ENCODE assay signal across 35 cellular contexts in the genomic region with DNA sequence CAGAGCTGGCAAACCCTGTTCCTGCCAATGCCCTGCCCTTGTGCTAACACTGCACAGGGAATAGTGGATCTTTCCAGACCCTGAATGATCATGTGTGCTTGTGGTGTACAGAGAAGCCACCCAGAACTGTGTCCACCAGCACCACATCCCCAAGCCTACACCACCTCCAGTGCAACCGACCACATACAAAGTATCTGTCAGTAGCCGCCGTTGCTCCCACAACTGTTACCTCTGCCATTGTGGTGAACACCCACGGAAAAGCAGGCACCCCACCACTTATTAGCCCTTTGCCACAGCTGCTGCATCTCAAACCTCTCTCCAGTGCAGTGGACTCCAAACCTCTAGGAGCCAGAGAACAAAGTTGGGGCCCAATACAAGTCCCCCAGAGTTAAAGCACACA.
"Had no signal": no experiment of that assay in that cellular context is flagged by ENCODE, and none has a peak within 500 bp of the region (broad histone marks: within the 10 kb centered on the region; RNA-seq: fewer than 3 reads in every experiment).

No MANE protein-coding gene starts in this region.

- H3K27me3 ChIP-seq: ascending aorta, cardiac muscle cell had no signal

- DNase-seq: activated B cell treated with CpG ODN at 0.5 μM for 24 hours; activated CD4-positive, alpha-beta memory T cell treated with anti-CD3 and anti-CD28 coated beads, Interleukin-2, amount 10 ng/mL, durations not matched to agents 7 days and 5 days; activated CD4-positive, alpha-beta T cell treated with anti-CD3 and anti-CD28 coated beads for 4 hours; activated CD4-positive, alpha-beta T cell treated with anti-CD3 and anti-CD28 coated beads, Interleukin-2, amount 10 ng/mL, durations not matched to agents 7 days and 5 days; activated CD4-positive, alpha-beta T cell treated with anti-CD3 and anti-CD28 coated beads, Interleukin-2, amount 50 U/mL, for 48 hours; activated CD4-positive, CD25-positive, alpha-beta regulatory T cell treated with anti-CD3 and anti-CD28 coated beads, Interleukin-2, amount 50 U/mL, for 72 hours; activated CD8-positive, alpha-beta memory T cell treated with anti-CD3 and anti-CD28 coated beads for 24 hours; activated CD8-positive, alpha-beta memory T cell treated with anti-CD3 and anti-CD28 coated beads, Interleukin-2, amount 10 ng/mL, durations not matched to agents 7 days and 5 days; activated CD8-positive, alpha-beta memory T cell treated with anti-CD3 and anti-CD28 coated beads, Interleukin-2, amount 50 U/mL, for 48 hours; activated CD8-positive, alpha-beta T cell treated with anti-CD3 and anti-CD28 coated beads, Interleukin-2, amount 10 ng/mL, durations not matched to agents 7 days and 5 days; activated effector memory CD4-positive, alpha-beta T cell treated with Interleukin-2 at 50 U/mL for 16 hours; activated gamma-delta T cell; activated naive CD4-positive, alpha-beta T cell treated with anti-CD3 and anti-CD28 coated beads, Interleukin-2, amount 10 ng/mL, durations not matched to agents 7 days and 5 days; activated naive CD4-positive, alpha-beta T cell treated with Interleukin-2 at 50 U/mL for 16 hours; activated naive CD8-positive, alpha-beta T cell treated with anti-CD3 and anti-CD28 coated beads, Interleukin-2, amount 10 ng/mL, durations not matched to agents 7 days and 5 days; activated naive CD8-positive, alpha-beta T cell treated with anti-CD3 and anti-CD28 coated beads, Interleukin-2, amount 50 U/mL, for 24 hours; activated T-cell treated with anti-CD3 and anti-CD28 coated beads, Interleukin-2, amount 50 U/mL, for 24 hours; activated T-cell treated with anti-CD3 and anti-CD28 coated beads, Interleukin-2, amount 50 U/mL, for 48 hours; amygdala; anterior cingulate cortex; caudate nucleus; cerebellar nuclear complex; T-helper 1 cell; T-helper 2 cell; T-helper 9 cell had no signal

- H3K27ac Mint-ChIP-seq: activated B cell treated with CpG ODN at 0.5 μM for 24 hours; activated CD4-positive, alpha-beta memory T cell treated with anti-CD3 and anti-CD28 coated beads, Interleukin-2, amount 10 ng/mL, durations not matched to agents 7 days and 5 days; activated CD4-positive, alpha-beta T cell treated with anti-CD3 and anti-CD28 coated beads, Interleukin-2, amount 10 ng/mL, durations not matched to agents 7 days and 5 days; activated CD8-positive, alpha-beta memory T cell treated with anti-CD3 and anti-CD28 coated beads, Interleukin-2, amount 10 ng/mL, durations not matched to agents 7 days and 5 days; activated CD8-positive, alpha-beta T cell treated with anti-CD3 and anti-CD28 coated beads, Interleukin-2, amount 10 ng/mL, durations not matched to agents 7 days and 5 days; activated naive CD4-positive, alpha-beta T cell treated with anti-CD3 and anti-CD28 coated beads, Interleukin-2, amount 10 ng/mL, durations not matched to agents 7 days and 5 days; activated naive CD4-positive, alpha-beta T cell treated with anti-CD3 and anti-CD28 coated beads, Interleukin-2, amount 50 U/mL, for 24 hours; activated naive CD8-positive, alpha-beta T cell; activated naive CD8-positive, alpha-beta T cell treated with anti-CD3 and anti-CD28 coated beads, Interleukin-2, amount 10 ng/mL, durations not matched to agents 7 days and 5 days; activated naive CD8-positive, alpha-beta T cell treated with anti-CD3 and anti-CD28 coated beads, Interleukin-2, amount 50 U/mL, for 24 hours; activated T-cell treated with anti-CD3 and anti-CD28 coated beads, Interleukin-2, amount 50 U/mL, for 24 hours; activated T-helper 2 cell treated with anti-CD3 and anti-CD28 coated beads, Interferon-gamma antibody, Interleukin-2, Interleukin-4, amounts not matched to agents 10 μg/mL and 5 μg/mL and 100 μg/mL, durations not matched to agents 14 hours and 24 hours and 36 hours; brain; T-helper 1 cell treated with Interleukin-12 subunit alpha and Interleukin-12 subunit beta and Interleukin-4 antibody, amounts not matched to agents 30 μg/mL and 1 μg/mL, for 36 hours; T-helper 2 cell treated with Interferon-gamma antibody and Interleukin-4, amounts not matched to agents 5 μg/mL and 100 μg/mL, for 36 hours had no signal

- H3K4me3 ChIP-seq: ascending aorta, cardiac muscle cell had no signal

- H3K4me1 Mint-ChIP-seq: activated B cell treated with CpG ODN at 0.5 μM for 24 hours; activated CD4-positive, alpha-beta memory T cell treated with anti-CD3 and anti-CD28 coated beads, Interleukin-2, amount 10 ng/mL, durations not matched to agents 7 days and 5 days; activated CD4-positive, alpha-beta T cell treated with anti-CD3 and anti-CD28 coated beads, Interleukin-2, amount 10 ng/mL, durations not matched to agents 7 days and 5 days; activated CD8-positive, alpha-beta memory T cell treated with anti-CD3 and anti-CD28 coated beads, Interleukin-2, amount 10 ng/mL, durations not matched to agents 7 days and 5 days; activated naive CD4-positive, alpha-beta T cell treated with anti-CD3 and anti-CD28 coated beads, Interleukin-2, amount 10 ng/mL, durations not matched to agents 7 days and 5 days; activated naive CD4-positive, alpha-beta T cell treated with anti-CD3 and anti-CD28 coated beads, Interleukin-2, amount 50 U/mL, for 24 hours; activated naive CD8-positive, alpha-beta T cell treated with anti-CD3 and anti-CD28 coated beads, Interleukin-2, amount 10 ng/mL, durations not matched to agents 7 days and 5 days; activated naive CD8-positive, alpha-beta T cell treated with anti-CD3 and anti-CD28 coated beads, Interleukin-2, amount 50 U/mL, for 24 hours; brain; central memory CD8-positive, alpha-beta T cell had no signal

- H3K27ac ChIP-seq: ascending aorta, cardiac muscle cell, VCaP had no signal

- H3K36me3 ChIP-seq: ascending aorta, cardiac muscle cell had no signal

- H3K4me1 ChIP-seq: ascending aorta had no signal

- H3K36me3 Mint-ChIP-seq: activated CD8-positive, alpha-beta memory T cell treated with anti-CD3 and anti-CD28 coated beads, Interleukin-2, amount 10 ng/mL, durations not matched to agents 7 days and 5 days; activated naive CD4-positive, alpha-beta T cell treated with anti-CD3 and anti-CD28 coated beads, Interleukin-2, amount 10 ng/mL, durations not matched to agents 7 days and 5 days; activated naive CD4-positive, alpha-beta T cell treated with anti-CD3 and anti-CD28 coated beads, Interleukin-2, amount 50 U/mL, for 24 hours; activated naive CD8-positive, alpha-beta T cell; activated naive CD8-positive, alpha-beta T cell treated with anti-CD3 and anti-CD28 coated beads, Interleukin-2, amount 10 ng/mL, durations not matched to agents 7 days and 5 days; brain had no signal

- H3K4me3 Mint-ChIP-seq: activated B cell treated with CpG ODN at 0.5 μM for 24 hours; activated CD4-positive, alpha-beta memory T cell treated with anti-CD3 and anti-CD28 coated beads, Interleukin-2, amount 10 ng/mL, durations not matched to agents 7 days and 5 days; activated CD4-positive, alpha-beta T cell treated with anti-CD3 and anti-CD28 coated beads, Interleukin-2, amount 10 ng/mL, durations not matched to agents 7 days and 5 days; activated CD8-positive, alpha-beta memory T cell treated with anti-CD3 and anti-CD28 coated beads, Interleukin-2, amount 10 ng/mL, durations not matched to agents 7 days and 5 days; activated CD8-positive, alpha-beta T cell treated with anti-CD3 and anti-CD28 coated beads, Interleukin-2, amount 10 ng/mL, durations not matched to agents 7 days and 5 days; activated naive CD4-positive, alpha-beta T cell treated with anti-CD3 and anti-CD28 coated beads, Interleukin-2, amount 10 ng/mL, durations not matched to agents 7 days and 5 days; activated naive CD4-positive, alpha-beta T cell treated with anti-CD3 and anti-CD28 coated beads, Interleukin-2, amount 50 U/mL, for 24 hours; activated naive CD8-positive, alpha-beta T cell; activated naive CD8-positive, alpha-beta T cell treated with anti-CD3 and anti-CD28 coated beads, Interleukin-2, amount 10 ng/mL, durations not matched to agents 7 days and 5 days; activated naive CD8-positive, alpha-beta T cell treated with anti-CD3 and anti-CD28 coated beads, Interleukin-2, amount 50 U/mL, for 24 hours; activated T-cell treated with anti-CD3 and anti-CD28 coated beads, Interleukin-2, amount 50 U/mL, for 24 hours; brain; central memory CD8-positive, alpha-beta T cell; T-helper 1 cell treated with Interleukin-12 subunit alpha and Interleukin-12 subunit beta and Interleukin-4 antibody, amounts not matched to agents 30 μg/mL and 1 μg/mL, for 36 hours; T-helper 2 cell treated with Interferon-gamma antibody and Interleukin-4, amounts not matched to agents 5 μg/mL and 100 μg/mL, for 36 hours had no signal

- H3K27me3 Mint-ChIP-seq: activated B cell treated with CpG ODN at 0.5 μM for 24 hours; activated CD4-positive, alpha-beta memory T cell treated with anti-CD3 and anti-CD28 coated beads, Interleukin-2, amount 10 ng/mL, durations not matched to agents 7 days and 5 days; activated CD4-positive, alpha-beta T cell treated with anti-CD3 and anti-CD28 coated beads, Interleukin-2, amount 10 ng/mL, durations not matched to agents 7 days and 5 days; activated CD8-positive, alpha-beta memory T cell treated with anti-CD3 and anti-CD28 coated beads, Interleukin-2, amount 10 ng/mL, durations not matched to agents 7 days and 5 days; activated naive CD4-positive, alpha-beta T cell treated with anti-CD3 and anti-CD28 coated beads, Interleukin-2, amount 10 ng/mL, durations not matched to agents 7 days and 5 days; activated naive CD4-positive, alpha-beta T cell treated with anti-CD3 and anti-CD28 coated beads, Interleukin-2, amount 50 U/mL, for 24 hours; activated naive CD8-positive, alpha-beta T cell; activated naive CD8-positive, alpha-beta T cell treated with anti-CD3 and anti-CD28 coated beads, Interleukin-2, amount 10 ng/mL, durations not matched to agents 7 days and 5 days; activated naive CD8-positive, alpha-beta T cell treated with anti-CD3 and anti-CD28 coated beads, Interleukin-2, amount 50 U/mL, for 24 hours; activated T-cell treated with anti-CD3 and anti-CD28 coated beads, Interleukin-2, amount 50 U/mL, for 24 hours; central memory CD8-positive, alpha-beta T cell had no signal

- H3K9me3 ChIP-seq: ascending aorta had no signal

- ATAC-seq: activated CD8-positive, alpha-beta memory T cell treated with anti-CD3 and anti-CD28 coated beads, Interleukin-2, amount 10 ng/mL, durations not matched to agents 7 days and 5 days; activated CD8-positive, alpha-beta T cell treated with anti-CD3 and anti-CD28 coated beads, Interleukin-2, amount 10 ng/mL, durations not matched to agents 7 days and 5 days; activated naive CD8-positive, alpha-beta T cell treated with anti-CD3 and anti-CD28 coated beads, Interleukin-2, amount 50 U/mL, for 24 hours had no signal
